12 cellular contexts compared by ENCODE assay signal in genomic region chr6:133749427-133749826, GRCh38.
DNase-seq lines count a peak whose midpoint lies in the region; ATAC-seq and TF ChIP-seq lines count a peak whose summit lies in the region.
"Had no signal": no experiment of that assay in that cellular context is flagged by ENCODE, and none has a peak within 500 bp of the region (broad histone marks: within the 10 kb centered on the region; RNA-seq: fewer than 3 reads in every experiment).

No MANE protein-coding gene starts in this region.

- H3K14ac ChIP-seq in IMR-90 (replicated peaks; ENCODE audit: low read depth, low read length): no peak overlapping the region

- H3K9me3 ChIP-seq in IMR-90 (ENCODE audit: control insufficient read depth, insufficient read depth, low read length): no peaks in the 10 kb centered on the region
- no peaks in the 10 kb centered on the region for H3K9me3 ChIP-seq in esophagus muscularis mucosa
- H3K9me3 ChIP-seq in upper lobe of left lung: no peaks in the 10 kb centered on the region
- H3K9me3 ChIP-seq: HAP-1 had no signal

- TF ChIP-seq CTCF in IMR-90 (conservative IDR thresholded peaks at IDR 0.05; ENCODE audit: low read depth, low read length): no peak
- TF ChIP-seq CTCF in esophagus muscularis mucosa (IDR thresholded peaks at IDR 0.05): no peak
- no peak for TF ChIP-seq CTCF in upper lobe of left lung (IDR thresholded peaks at IDR 0.05)

- TF ChIP-seq POLR2A in IMR-90 (IDR thresholded peaks at IDR 0.05; ENCODE audit: low read depth, low read length) (no peak), esophagus muscularis mucosa (IDR thresholded peaks at IDR 0.05; ENCODE audit: low read depth) (no peak), upper lobe of left lung (IDR thresholded peaks at IDR 0.05) (no peak)

- H3K9me1 ChIP-seq in IMR-90 (ENCODE audit: insufficient read depth, low read length): 0 out of 2 replicates have a peak, but pooled peaks cover 2% of the 10 kb centered on the region

- H2BK20ac ChIP-seq in IMR-90 (ENCODE audit: low read depth, low read length): peak overlapping the region; percentile 44; the same call in 1 of the 2 replicates

- peak overlapping the region; percentile 17 for H2BK5ac ChIP-seq in IMR-90 (ENCODE audit: low read depth, low read length, poor library complexity, severe bottlenecking)

- peak overlapping the region; percentile 16; the same call in 1 of the 2 replicates for H3K18ac ChIP-seq in IMR-90 (ENCODE audit: low read depth, low read length)

- H3K36me3 ChIP-seq in IMR-90 (ENCODE audit: control insufficient read depth, insufficient read depth, low read length): no peaks in the 10 kb centered on the region
- H3K36me3 ChIP-seq in esophagus muscularis mucosa: no peaks in the 10 kb centered on the region
- no peaks in the 10 kb centered on the region for H3K36me3 ChIP-seq in upper lobe of left lung
- H3K36me3 ChIP-seq: HAP-1 had no signal

- H3K4me1 ChIP-seq in IMR-90 (ENCODE audit: control insufficient read depth, insufficient read depth, low read length): peaks cover 9% of the 10 kb centered on the region
- peaks cover 0 to 11% (median 2%) of the 10 kb centered on the region in 4 donors for H3K4me1 ChIP-seq in esophagus muscularis mucosa
- no peaks in the 10 kb centered on the region for H3K4me1 ChIP-seq in upper lobe of left lung
- H3K4me1 ChIP-seq: HAP-1 had no signal

- H4K5ac ChIP-seq in IMR-90 (ENCODE audit: low read depth, low read length): peak overlapping the region; percentile 1; the same call in 1 of the 2 replicates

- CTCF ChIA-PET in IMR-90 (lab: Yijun Ruan, JAX): no interaction called here

- in situ Hi-C loops in IMR-90 (cut with MboI; ENCODE audit: low sequenced_read_pairs): no loop called here

- peak overlapping the region; percentile 23; the same call in 1 of the 2 replicates for H2BK120ac ChIP-seq in IMR-90 (ENCODE audit: low read depth, low read length)

- BruUV-seq in IMR-90 (replicated peaks; lab: Mats Ljungman, UMichigan): no TSS peak

- H2AK5ac ChIP-seq in IMR-90 (ENCODE audit: low read depth, low read length): 0 out of 2 replicates have a peak overlapping the region, but pooled peaks have one; percentile 25

- peak overlapping the region; percentile 32; the same call in 1 of the 2 replicates for H3K4ac ChIP-seq in IMR-90 (ENCODE audit: low read depth, low read length)

- H4K91ac ChIP-seq in IMR-90 (ENCODE audit: insufficient read depth, low read depth, low read length): no peak overlapping the region; the same call in 1 of the 2 replicates

- no peak overlapping the region for H3K23ac ChIP-seq in IMR-90 (ENCODE audit: low read depth, low read length)

- no peaks in the 10 kb centered on the region for H3K79me1 ChIP-seq in IMR-90 (ENCODE audit: low read depth in 1 of 2, low read length in 2 of 2)

- DNase-seq in IMR-90: no peak
- DNase-seq in NCI-H82 treated with DMSO at 0.1 percent for 48 hours (lab: John Stamatoyannopoulos, UW; ENCODE audit: unreplicated experiment): peak; percentile 74
- DNase-seq in esophagus muscularis mucosa (ENCODE audit: extremely low spot score): no peak
- peak in 1 of 2 donors; percentile 24 for DNase-seq in upper lobe of left lung
- DNase-seq in NCI-H1930 (lab: John Stamatoyannopoulos, UW): no peak
- DNase-seq in SK-N-DZ (ENCODE audit: low spot score): no peak
- DNase-seq: C1 segment of cervical spinal cord; Calu3; CD4-positive, alpha-beta T cell; DMS 273 treated with DMSO at 0.1 percent for 48 hours had no signal

- H2AFZ ChIP-seq in IMR-90 (replicated peaks; ENCODE audit: low read length, poor library complexity): no peak overlapping the region

- TF ChIP-seq EP300 in esophagus muscularis mucosa (IDR thresholded peaks at IDR 0.05) (no peak), upper lobe of left lung (IDR thresholded peaks at IDR 0.05) (no peak)

- dilution Hi-C loops in IMR-90 (cut with HindIII; ENCODE audit: low sequenced_read_pairs, unreplicated experiment): no loop called here

- TF ChIP-seq RAD21 in IMR-90 (IDR thresholded peaks at IDR 0.05; ENCODE audit: low read length): no peak

- H3K9ac ChIP-seq in IMR-90 (ENCODE audit: low read depth, low read length): no peak overlapping the region

- no peak overlapping the region for H3K4me2 ChIP-seq in IMR-90 (ENCODE audit: low read depth, low read length)

- 0 out of 4 replicates have a peak overlapping the region, but pooled peaks of 1 of the 2 experiments have one; percentile 28 for H4K8ac ChIP-seq in IMR-90 (ENCODE audit: low read depth in 2 of 2, low read length in 2 of 2)

- H2AK9ac ChIP-seq in IMR-90 (replicated peaks; ENCODE audit: low read depth, low read length, poor library complexity): no peak overlapping the region

- intact Hi-C loops in IMR-90 (cut with micrococcal nuclease) (loop anchor here (10.0 kb wide), 1 partner anchor 85 kb away; no protein-coding TSS in a partner anchor), esophagus muscularis mucosa (cut with DNase I) (no loop called here)

- POLR2A ChIA-PET in IMR-90 (lab: Charles Lee; ENCODE audit: unreplicated experiment): no interaction called here

- no peaks in the 10 kb centered on the region for H4K20me1 ChIP-seq in IMR-90 (ENCODE audit: insufficient read depth, low read length)

- H3K27me3 ChIP-seq in IMR-90 (ENCODE audit: control insufficient read depth, insufficient read depth, low read length): no peaks in the 10 kb centered on the region
- H3K27me3 ChIP-seq in esophagus muscularis mucosa: no peaks in the 10 kb centered on the region
- no peaks in the 10 kb centered on the region for H3K27me3 ChIP-seq in upper lobe of left lung

- no peak for ATAC-seq in IMR-90 (ENCODE audit: low read depth)
- no peak for ATAC-seq in upper lobe of left lung (ENCODE audit: low FRiP score in 2 of 2)
- ATAC-seq in GM18861 (IDR thresholded peaks at IDR 0.05; ENCODE audit: unreplicated experiment): no peak

- no peak overlapping the region for H3K56ac ChIP-seq in IMR-90 (ENCODE audit: extremely low read depth, insufficient read depth, low read length)

- no CpG with 5 or more reads among the region's 5 CpGs for WGBS in IMR-90 (ENCODE audit: extremely low coverage in 2 of 2, insufficient read length in 1 of 2), 2 experiments
- 86% methylated on average over 5 of the region's 5 CpGs for WGBS in esophagus muscularis mucosa
- 72 to 90% methylated on average over 5 of the region's 5 CpGs for WGBS in upper lobe of left lung, 2 donors

- peak overlapping the region; percentile 90; the same call in 2 of the 3 replicates for H2BK15ac ChIP-seq in IMR-90 (ENCODE audit: low read depth, low read length)

- H3K4me3 ChIP-seq in IMR-90 (ENCODE audit: insufficient read depth, low read depth, low read length) (no peak overlapping the region), esophagus muscularis mucosa (no peak overlapping the region), upper lobe of left lung (peak overlapping the region in 1 of 4 donors; percentile 10)
- H3K4me3 ChIP-seq: HAP-1 had no signal

- no peak overlapping the region for H3K27ac ChIP-seq in IMR-90 (ENCODE audit: insufficient read depth, low read length)
- peak overlapping the region in 3 of 4 donors; percentile 34 to 50 (median 48) for H3K27ac ChIP-seq in esophagus muscularis mucosa (replicated peaks in 1 of 4)
- H3K27ac ChIP-seq in upper lobe of left lung: peak overlapping the region; percentile 29 to 70 (median 38)

TF ChIP-seq in IMR-90, 13 proteins besides CTCF, POLR2A, EP300 and RAD21:
- TF ChIP-seq RFX5 (IDR thresholded peaks at IDR 0.05; ENCODE audit: low read depth, low read length): no peak
- TF ChIP-seq ELK1 (IDR thresholded peaks at IDR 0.05; ENCODE audit: borderline replicate concordance, low read depth, low read length): no peak
- no peak for TF ChIP-seq FOS (IDR thresholded peaks at IDR 0.05; ENCODE audit: low read depth, low read length)
- no peak for TF ChIP-seq MAZ (IDR thresholded peaks at IDR 0.05; ENCODE audit: borderline replicate concordance, low read depth, low read length)
- TF ChIP-seq BHLHE40 (IDR thresholded peaks at IDR 0.05; ENCODE audit: low read depth, low read length): no peak
- no peak for TF ChIP-seq CHD1 (IDR thresholded peaks at IDR 0.05; ENCODE audit: low read depth, low read length)
- TF ChIP-seq MXI1 (IDR thresholded peaks at IDR 0.05; ENCODE audit: borderline replicate concordance, low read depth, low read length): no peak
- no peak for TF ChIP-seq CEBPB (IDR thresholded peaks at IDR 0.05; ENCODE audit: low read depth, low read length)
- no peak for TF ChIP-seq MAFK (IDR thresholded peaks at IDR 0.05; ENCODE audit: low read depth, low read length)
- TF ChIP-seq RCOR1 (IDR thresholded peaks at IDR 0.05; ENCODE audit: insufficient replicate concordance, low read length): no peak
- no peak for TF ChIP-seq USF2 (IDR thresholded peaks at IDR 0.05; ENCODE audit: low read depth, low read length)
- no peak for TF ChIP-seq SMC3 (IDR thresholded peaks at IDR 0.05; ENCODE audit: low read depth, low read length)
- no peak for TF ChIP-seq NFE2L2 (IDR thresholded peaks at IDR 0.05; ENCODE audit: low read depth, low read length)
